9 cellular contexts compared by ENCODE assay signal in genomic region chr5:17216974-17217325, GRCh38. TPM values are rescaled to one million over a fixed set of nuclear protein-coding genes. Genes with fewer than 3 reads are reported as not detected.
DNase-seq lines count a peak whose midpoint lies in the region; ATAC-seq and TF ChIP-seq lines count a peak whose summit lies in the region.
"Had no signal": no experiment of that assay in that cellular context is flagged by ENCODE, and none has a peak within 500 bp of the region (broad histone marks: within the 10 kb centered on the region; RNA-seq: fewer than 3 reads in every experiment).

No MANE protein-coding gene starts in this region.

- H3K9me3 ChIP-seq in AG04450 (ENCODE audit: control insufficient read depth, insufficient read depth, low read length) (no peaks in the 10 kb centered on the region), iPS-15b (ENCODE audit: control insufficient read depth, insufficient read depth, low read length) (no peaks in the 10 kb centered on the region)
- H3K9me3 ChIP-seq: heart left ventricle had no signal

- POLR2A ChIA-PET in AG04450 (lab: Yijun Ruan, JAX): interaction anchor here (0.6 to 1.7 kb wide), 7 partner anchors 9 to 577 kb away, joined by 3 to 9 read pairs (median 4); no protein-coding TSS in a partner anchor

- H3K36me3 Mint-ChIP-seq in activated T-helper 17 cell treated with anti-CD3 and anti-CD28 coated beads, Interleukin-2, amount 50 U/mL, for 72 hours (ENCODE audit: low read depth): no peaks in the 10 kb centered on the region
- H3K36me3 Mint-ChIP-seq in stimulated activated memory B cell treated with anti-CD40 and anti-IgM and Interleukin-4, amounts not matched to agents 10 μg/mL and 1 μg/mL and 100 μg/mL, for 72 hours: peaks cover 18% of the 10 kb centered on the region

- H3K4me3 Mint-ChIP-seq in activated T-helper 17 cell treated with anti-CD3 and anti-CD28 coated beads, Interleukin-2, amount 50 U/mL, for 72 hours: peak overlapping the region; percentile 45
- H3K4me3 Mint-ChIP-seq in stimulated activated memory B cell treated with anti-CD40 and anti-IgM and Interleukin-4, amounts not matched to agents 10 μg/mL and 1 μg/mL and 100 μg/mL, for 72 hours: peak overlapping the region; percentile 88

- no peaks in the 10 kb centered on the region for H3K27me3 ChIP-seq in AG04450 (ENCODE audit: control insufficient read depth, insufficient read depth, low read length)
- H3K27me3 ChIP-seq in iPS-15b (ENCODE audit: control insufficient read depth, insufficient read depth, low read length): no peaks in the 10 kb centered on the region

- H3K4me3 ChIP-seq in AG04450 (ENCODE audit: low read depth, low read length): peak overlapping the region; percentile 66
- H3K4me3 ChIP-seq in HFF-Myc (replicated peaks; ENCODE audit: low read depth, low read length): peak overlapping the region; percentile 31
- peak overlapping the region; percentile 80 for H3K4me3 ChIP-seq in iPS-15b (ENCODE audit: low read depth, low read length)

- H3K27ac Mint-ChIP-seq in activated T-helper 17 cell treated with anti-CD3 and anti-CD28 coated beads, Interleukin-2, amount 50 U/mL, for 72 hours: no peak overlapping the region
- peak overlapping the region; percentile 89 for H3K27ac Mint-ChIP-seq in stimulated activated memory B cell treated with anti-CD40 and anti-IgM and Interleukin-4, amounts not matched to agents 10 μg/mL and 1 μg/mL and 100 μg/mL, for 72 hours

- peak overlapping the region; percentile 10 for H3K9ac ChIP-seq in iPS-15b (ENCODE audit: low read depth, low read length)

- H3K36me3 ChIP-seq in iPS-15b (ENCODE audit: control insufficient read depth, insufficient read depth, low read length): no peaks in the 10 kb centered on the region
- H3K36me3 ChIP-seq: heart left ventricle had no signal

- H3K4me1 ChIP-seq in iPS-15b (ENCODE audit: control insufficient read depth, insufficient read depth, low read length): peaks cover 26% of the 10 kb centered on the region

- H3K27me3 Mint-ChIP-seq in activated T-helper 17 cell treated with anti-CD3 and anti-CD28 coated beads, Interleukin-2, amount 50 U/mL, for 72 hours: peaks cover 33% of the 10 kb centered on the region
- H3K27me3 Mint-ChIP-seq in stimulated activated memory B cell treated with anti-CD40 and anti-IgM and Interleukin-4, amounts not matched to agents 10 μg/mL and 1 μg/mL and 100 μg/mL, for 72 hours: no peaks in the 10 kb centered on the region

- no peak for TF ChIP-seq CTCF in AG04450 (IDR thresholded peaks at IDR 0.05; ENCODE audit: low read depth, low read length)
- no peak for TF ChIP-seq CTCF in HFF-Myc (IDR thresholded peaks at IDR 0.05; ENCODE audit: low read depth, low read length, missing control alignments)

- peaks cover 4% of the 10 kb centered on the region for H3K4me1 Mint-ChIP-seq in activated T-helper 17 cell treated with anti-CD3 and anti-CD28 coated beads, Interleukin-2, amount 50 U/mL, for 72 hours
- H3K4me1 Mint-ChIP-seq in stimulated activated memory B cell treated with anti-CD40 and anti-IgM and Interleukin-4, amounts not matched to agents 10 μg/mL and 1 μg/mL and 100 μg/mL, for 72 hours: peaks cover 65% of the 10 kb centered on the region

- no peaks in the 10 kb centered on the region for H3K9me3 Mint-ChIP-seq in activated T-helper 17 cell treated with anti-CD3 and anti-CD28 coated beads, Interleukin-2, amount 50 U/mL, for 72 hours
- no peaks in the 10 kb centered on the region for H3K9me3 Mint-ChIP-seq in stimulated activated memory B cell treated with anti-CD40 and anti-IgM and Interleukin-4, amounts not matched to agents 10 μg/mL and 1 μg/mL and 100 μg/mL, for 72 hours

- DNase-seq in AG04450 (ENCODE audit: low read depth, low spot score): no peak
- DNase-seq in HFF-Myc (ENCODE audit: extremely low read depth, low read depth): no peak
- DNase-seq in stimulated activated naive CD4-positive, alpha-beta T cell (lab: John Stamatoyannopoulos, UW): no peak

- CTCF ChIA-PET in AG04450 (lab: Charles Lee): interaction anchor here (0.6 to 4.5 kb wide), 36 partner anchors 10 to 1091 kb away, joined by 3 to 142 read pairs (median 4); no protein-coding TSS in a partner anchor

- H3K27ac ChIP-seq in AG04450 (ENCODE audit: low read depth, low read length): no peak overlapping the region

- ATAC-seq in activated T-helper 17 cell treated with anti-CD3 and anti-CD28 coated beads, Interleukin-2, amount 50 U/mL, for 72 hours (replicated peaks): no peak
- ATAC-seq in stimulated activated memory B cell treated with anti-CD40 and anti-IgM and Interleukin-4, amounts not matched to agents 10 μg/mL and 1 μg/mL and 100 μg/mL, for 72 hours: peak; percentile 31
- ATAC-seq in HG02884 (IDR thresholded peaks at IDR 0.05; ENCODE audit: unreplicated experiment) (no peak), HG03039 (IDR thresholded peaks at IDR 0.05; ENCODE audit: unreplicated experiment) (no peak)

RNA-seq across cellular contexts. Expression of gene BASP1, which starts 0.5 kb away (rescaled TPM):
- polyA plus RNA-seq in AG04450 (2011; rRNA removed): 181 and 227 TPM in 2 replicates
- 32.9 and 47.9 TPM in 2 replicates for polyA minus RNA-seq in AG04450 (2011; rRNA and poly(A)+ RNA removed)
- total RNA-seq in activated T-helper 17 cell treated with anti-CD3 and anti-CD28 coated beads, Interleukin-2, amount 50 U/mL, for 72 hours: 1 to 10 TPM in 1 of 2 donors, under 1 TPM in 1; 0.48 to 1.3 TPM
